In genomic region chr5:178280631-178281030, GRCh38 we compare ENCODE assay signal across 13 cellular contexts. TPM values are rescaled to one million over a fixed set of nuclear protein-coding genes. Genes with fewer than 3 reads are reported as not detected.
DNase-seq lines count a peak whose midpoint lies in the region; ATAC-seq, FAIRE-seq and TF ChIP-seq lines count a peak whose summit lies in the region.
"Had no signal": no experiment of that assay in that cellular context is flagged by ENCODE, and none has a peak within 500 bp of the region (broad histone marks: within the 10 kb centered on the region; RNA-seq: fewer than 3 reads in every experiment).

No MANE protein-coding gene starts in this region.

- no peak for FAIRE-seq in kidney (lab: Jason Lieb, UNC)

- ATAC-seq in SK-N-SH treated with all-trans-retinoic acid at 6 μM for 48 hours, result no peak

- H3K79me2 ChIP-seq in SK-N-SH (ENCODE audit: insufficient read depth), result no peaks in the 10 kb centered on the region

- 73% methylated on average over 5 of the region's 9 CpGs for WGBS in SK-N-SH (ENCODE audit: low lambda C conversion rate)
- WGBS in sigmoid colon, 2 donors, result 78 to 90% methylated on average over 9 of the region's 9 CpGs

- DNase-seq in SK-N-SH (peak; percentile 46), MG63 (peak; percentile 38), kidney (peak; percentile 69), sigmoid colon (peak; percentile 59), NCI-H82 (lab: John Stamatoyannopoulos, UW) (no peak), NCI-H2196 treated with DMSO at 0.1 percent for 48 hours (lab: John Stamatoyannopoulos, UW; ENCODE audit: unreplicated experiment) (no peak), GM10266 (ENCODE audit: extremely low spot score) (no peak)

- no peaks in the 10 kb centered on the region for H3F3A ChIP-seq in SK-N-SH (replicated peaks; ENCODE audit: insufficient read depth)

- no peaks in the 10 kb centered on the region for H4K20me1 ChIP-seq in SK-N-SH (ENCODE audit: insufficient read depth)

- TF ChIP-seq CTCF in SK-N-SH (IDR thresholded peaks at IDR 0.05), result no peak
- TF ChIP-seq CTCF in kidney (IDR thresholded peaks at IDR 0.05; ENCODE audit: borderline replicate concordance, extremely low read depth, insufficient read depth), result no peak
- no peak for TF ChIP-seq CTCF in sigmoid colon (IDR thresholded peaks at IDR 0.05)
- no peak for TF ChIP-seq CTCF in GM10266 (IDR thresholded peaks at IDR 0.05; ENCODE audit: control insufficient read depth, insufficient read depth, low read depth, missing control alignments)

- POLR2A ChIA-PET in SK-N-SH (lab: Yijun Ruan, JAX), result interaction anchor here (1.0 kb wide), 1 partner anchor 310 kb away, joined by 3 read pairs; the partner anchor contains the start of gene COL23A1

- no peak overlapping the region; a peak in 1 of 4 replicates for H3K27ac ChIP-seq in SK-N-SH (ENCODE audit: low read depth in 2 of 2, low read length in 1 of 2)
- no peak overlapping the region for H3K27ac ChIP-seq in kidney (ENCODE audit: low read depth in 2 of 2, low read length in 2 of 2)
- H3K27ac ChIP-seq in sigmoid colon, result no peak overlapping the region
- H3K27ac ChIP-seq: 22Rv1, GM23248, SJCRH30 had no signal

- TF ChIP-seq EP300 in SK-N-SH (IDR thresholded peaks at IDR 0.05; ENCODE audit: borderline replicate concordance in 1 of 2, low read depth in 1 of 2, low read length in 1 of 2) (no peak), sigmoid colon (IDR thresholded peaks at IDR 0.05) (no peak)

- H3K9me3 ChIP-seq in SK-N-SH, result peaks cover 5% of the 10 kb centered on the region; the same call in 1 of the 2 replicates
- H3K9me3 ChIP-seq in MG63, result peaks cover 24% of the 10 kb centered on the region
- H3K9me3 ChIP-seq in kidney (ENCODE audit: control insufficient read depth in 1 of 2, low read length in 2 of 2), result peaks cover 3 to 8% of the 10 kb centered on the region in 2 donors
- H3K9me3 ChIP-seq in sigmoid colon, result peaks cover 0 to 7% (median 2%) of the 10 kb centered on the region in 4 donors
- H3K9me3 ChIP-seq: SJCRH30 had no signal

- no peak for TF ChIP-seq RAD21 in SK-N-SH (IDR thresholded peaks at IDR 0.05; ENCODE audit: low read length)

- intact Hi-C loops in kidney (cut with DNase I) (no loop called here), sigmoid colon (cut with DNase I) (loop anchor here (1.0 to 10.0 kb wide), 3 partner anchors 174 to 310 kb away; partner anchors contain the start of gene COL23A1)

- no peak for TF ChIP-seq POLR2A in sigmoid colon (IDR thresholded peaks at IDR 0.05)

- no peak overlapping the region for H3K4me2 ChIP-seq in SK-N-SH

- H3K9ac ChIP-seq in SK-N-SH (no peak overlapping the region), kidney (ENCODE audit: low read length in 2 of 2) (no peak overlapping the region)
- H3K9ac ChIP-seq: GM23248 had no signal

- peaks cover 0 to 34% of the 10 kb centered on the region in 2 experiments; a peak in 2 of 4 replicates for H3K4me1 ChIP-seq in SK-N-SH (ENCODE audit: control insufficient read depth in 1 of 2, insufficient read depth in 2 of 2, low read depth in 1 of 2, low read length in 1 of 2)
- H3K4me1 ChIP-seq in kidney (ENCODE audit: control insufficient read depth in 1 of 2, insufficient read depth in 1 of 2, low read depth in 1 of 2, low read length in 2 of 2), result no peaks in the 10 kb centered on the region
- H3K4me1 ChIP-seq in sigmoid colon, result peaks cover 0 to 9% (median 7%) of the 10 kb centered on the region in 4 donors
- H3K4me1 ChIP-seq: SJCRH30 had no signal

- H3K4me3 ChIP-seq in SK-N-SH (ENCODE audit: low read depth in 2 of 2, low read length in 1 of 2), result no peak overlapping the region
- no peak overlapping the region for H3K4me3 ChIP-seq in MG63
- no peak overlapping the region for H3K4me3 ChIP-seq in kidney (ENCODE audit: low read length in 2 of 2)
- no peak overlapping the region for H3K4me3 ChIP-seq in sigmoid colon
- H3K4me3 ChIP-seq: GM23248, K562, SJCRH30 had no signal

- no peak overlapping the region for H2AFZ ChIP-seq in SK-N-SH (ENCODE audit: low read depth)

- CTCF ChIA-PET in SK-N-SH (lab: Yijun Ruan, JAX), result interaction anchor here (0.6 to 13.7 kb wide), 52 partner anchors 10 to 338 kb away, joined by 3 to 265 read pairs (median 5); partner anchors contain the start of gene COL23A1

- no peaks in the 10 kb centered on the region for H3K36me3 ChIP-seq in SK-N-SH (replicated peaks in 1 of 2; ENCODE audit: control insufficient read depth in 1 of 2, insufficient read depth in 2 of 2, low read length in 1 of 2)
- H3K36me3 ChIP-seq in MG63, result peaks cover 42% of the 10 kb centered on the region
- no peaks in the 10 kb centered on the region for H3K36me3 ChIP-seq in kidney (ENCODE audit: control insufficient read depth in 1 of 2, insufficient read depth in 2 of 2, low read length in 2 of 2)
- H3K36me3 ChIP-seq in sigmoid colon, result no peaks in the 10 kb centered on the region
- H3K36me3 ChIP-seq: BE2C, SJCRH30 had no signal

- H3K9me2 ChIP-seq in SK-N-SH, result no peaks in the 10 kb centered on the region

- H3K27me3 ChIP-seq in SK-N-SH (ENCODE audit: insufficient read depth), result no peaks in the 10 kb centered on the region
- H3K27me3 ChIP-seq in MG63, result no peaks in the 10 kb centered on the region
- peaks cover 0 to 27% (median 0%) of the 10 kb centered on the region in 3 donors for H3K27me3 ChIP-seq in sigmoid colon
- H3K27me3 ChIP-seq: BE2C, SJCRH30 had no signal

TF ChIP-seq in SK-N-SH, 30 proteins besides CTCF, POLR2A, EP300 and RAD21:
- TF ChIP-seq FOXJ3 (CRISPR knock-in tag; IDR thresholded peaks at IDR 0.05), result 0 out of 2 replicates have a peak, but pooled peaks have one; percentile 1
- TF ChIP-seq, protein P1, sequence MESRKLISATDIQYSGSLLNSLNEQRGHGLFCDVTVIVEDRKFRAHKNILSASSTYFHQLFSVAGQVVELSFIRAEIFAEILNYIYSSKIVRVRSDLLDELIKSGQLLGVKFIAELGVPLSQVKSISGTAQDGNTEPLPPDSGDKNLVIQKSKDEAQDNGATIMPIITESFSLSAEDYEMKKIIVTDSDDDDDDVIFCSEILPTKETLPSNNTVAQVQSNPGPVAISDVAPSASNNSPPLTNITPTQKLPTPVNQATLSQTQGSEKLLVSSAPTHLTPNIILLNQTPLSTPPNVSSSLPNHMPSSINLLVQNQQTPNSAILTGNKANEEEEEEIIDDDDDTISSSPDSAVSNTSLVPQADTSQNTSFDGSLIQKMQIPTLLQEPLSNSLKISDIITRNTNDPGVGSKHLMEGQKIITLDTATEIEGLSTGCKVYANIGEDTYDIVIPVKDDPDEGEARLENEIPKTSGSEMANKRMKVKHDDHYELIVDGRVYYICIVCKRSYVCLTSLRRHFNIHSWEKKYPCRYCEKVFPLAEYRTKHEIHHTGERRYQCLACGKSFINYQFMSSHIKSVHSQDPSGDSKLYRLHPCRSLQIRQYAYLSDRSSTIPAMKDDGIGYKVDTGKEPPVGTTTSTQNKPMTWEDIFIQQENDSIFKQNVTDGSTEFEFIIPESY (IDR thresholded peaks at IDR 0.05; ENCODE audit: borderline replicate concordance, low read depth), result no peak

TF ChIP-seq in SK-N-SH treated with all-trans-retinoic acid at 6 μM for 48 hours, 23 proteins besides CTCF, POLR2A, EP300 and RAD21:
- TF ChIP-seq CSDC2 (CRISPR knock-in tag; IDR thresholded peaks at IDR 0.05) (no peak), CREB5 (CRISPR knock-in tag; IDR thresholded peaks at IDR 0.05; ENCODE audit: low read depth) (no peak)

RNA-seq across cellular contexts. Expression of gene PHYKPL, which starts 48.0 kb away (rescaled TPM):
- polyA plus RNA-seq in SK-N-SH (2012; rRNA removed) (46.8 and 61.3 TPM in 2 replicates), kidney (ENCODE audit: insufficient read depth, low read depth, low replicate concordance) (35.3 TPM), sigmoid colon (100 to 1,000 TPM in 1 of 3 donors, 10 to 100 TPM in 2; 46.2 to 121 (median 47.6) TPM)
- 18.4 and 23.3 TPM in 2 replicates for polyA plus RNA-seq in SK-N-SH (2012; cell fraction: cytosol; rRNA removed)
- polyA plus RNA-seq in SK-N-SH (2012; cell fraction: nucleus; rRNA removed), result 262 and 272 TPM in 2 replicates
- 37.7 and 50.9 TPM in 2 replicates for total RNA-seq in MG63 (2014; rRNA removed; shearing (Covaris generic); ENCODE audit: low replicate concordance)
- total RNA-seq in kidney (116 TPM), sigmoid colon (10 to 100 TPM; 26.0 to 66.5 (median 41.6) TPM)

Comparison
In these comparisons a context has a peak if more than half of its experiments do, and no peak if none do; other contexts are left out.
1. DNase-seq: peak in SK-N-SH (single experiment), MG63 (single experiment), kidney (single experiment) and sigmoid colon (single experiment); none in NCI-H82 (single experiment), NCI-H2196 treated with DMSO at 0.1 percent for 48 hours (single experiment) and GM10266 (single experiment).